Comparison of ENCODE assay signal across 8 cellular contexts in the genomic region with DNA sequence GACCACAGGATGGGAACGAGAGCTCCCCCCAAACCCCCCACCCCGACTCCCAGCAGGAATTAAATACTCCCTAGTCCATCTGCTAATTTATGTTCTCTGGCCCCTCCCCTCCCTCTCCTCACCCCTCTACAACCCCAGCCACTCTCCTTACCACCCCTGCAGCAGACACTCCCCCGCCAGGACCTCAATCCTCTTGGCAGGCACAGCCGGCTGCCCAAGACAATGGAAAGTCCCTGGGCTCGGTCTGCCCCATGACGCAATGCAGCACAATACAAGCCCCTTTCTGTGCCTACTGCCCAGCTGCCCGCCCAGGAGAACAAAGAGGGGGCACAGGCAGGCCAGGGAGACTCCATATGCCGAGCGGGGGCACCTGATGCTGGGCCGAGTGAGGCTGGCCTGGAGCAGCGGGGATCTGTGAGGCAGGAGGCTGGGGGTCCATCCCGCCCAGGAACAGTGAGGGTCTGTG. TPM values are rescaled to one million over a fixed set of nuclear protein-coding genes. Genes with fewer than 3 reads are reported as not detected.
DNase-seq lines count a peak whose midpoint lies in the region; ATAC-seq, FAIRE-seq and TF ChIP-seq lines count a peak whose summit lies in the region.

No MANE protein-coding gene starts in this region.

- H3K27ac ChIP-seq in GM23338 (ENCODE audit: low read depth) (peak overlapping the region; percentile 94), pancreas (peak overlapping the region in 2 of 4 donors; percentile 63 to 68)

- H3K27me3 ChIP-seq in GM23338 (ENCODE audit: insufficient read depth) (no peaks in the 10 kb centered on the region), pancreas (no peaks in the 10 kb centered on the region)

- peak; percentile 73 for ATAC-seq in GM23338
- peak; percentile 51 to 83 (median 78) for ATAC-seq in pancreas

- peak overlapping the region; percentile 52 for H3K4me2 ChIP-seq in GM23338

- H3K79me2 ChIP-seq in GM23338 (replicated peaks; ENCODE audit: insufficient read depth) = no peaks in the 10 kb centered on the region

- H3K4me1 Mint-ChIP-seq in GM23338 = peaks cover 49% of the 10 kb centered on the region
- H3K4me1 Mint-ChIP-seq in glutamatergic neuron (ENCODE audit: low read depth, unreplicated experiment) = peaks cover 40% of the 10 kb centered on the region
- H3K4me1 Mint-ChIP-seq in T-helper 2 cell treated with Interferon-gamma antibody and Interleukin-4, amounts not matched to agents 5 μg/mL and 100 μg/mL, for 36 hours (ENCODE audit: low read depth) = peaks cover 3% of the 10 kb centered on the region
- peaks cover 38% of the 10 kb centered on the region for H3K4me1 Mint-ChIP-seq in HFFc6 (ENCODE audit: low read depth)
- H3K4me1 Mint-ChIP-seq in activated CD4-positive, alpha-beta memory T cell treated with anti-CD3 and anti-CD28 coated beads, Interleukin-2, amount 10 ng/mL, durations not matched to agents 7 days and 5 days = peaks cover 6% of the 10 kb centered on the region

- H4K20me1 ChIP-seq in GM23338 (replicated peaks; ENCODE audit: insufficient read depth) = no peaks in the 10 kb centered on the region

- H3K9me3 Mint-ChIP-seq in GM23338 (no peaks in the 10 kb centered on the region), glutamatergic neuron (ENCODE audit: unreplicated experiment) (peaks cover 14% of the 10 kb centered on the region), HFFc6 (no peaks in the 10 kb centered on the region)
- H3K9me3 Mint-ChIP-seq in T-helper 2 cell treated with Interferon-gamma antibody and Interleukin-4, amounts not matched to agents 5 μg/mL and 100 μg/mL, for 36 hours = no peaks in the 10 kb centered on the region
- H3K9me3 Mint-ChIP-seq in activated CD4-positive, alpha-beta memory T cell treated with anti-CD3 and anti-CD28 coated beads, Interleukin-2, amount 10 ng/mL, durations not matched to agents 7 days and 5 days = no peaks in the 10 kb centered on the region

- H3K36me3 ChIP-seq in GM23338 (ENCODE audit: insufficient read depth) (no peaks in the 10 kb centered on the region), pancreas (no peaks in the 10 kb centered on the region)

- DNase-seq in GM23338 (ENCODE audit: low spot score) (peak; percentile 89), T1000 (lab: John Stamatoyannopoulos, UW) (peak; percentile 25), glutamatergic neuron (peak; percentile 80), pancreas (peak in 4 of 6 donors; percentile 44 to 65 (median 55)), HFFc6 (no peak), HuH-7.5 (ENCODE audit: low spot score) (no peak)
- no peak for DNase-seq in T-helper 2 cell treated with Interferon-gamma antibody and Interleukin-4, amounts not matched to agents 5 μg/mL and 100 μg/mL, for 36 hours (ENCODE audit: low spot score)
- DNase-seq in activated CD4-positive, alpha-beta memory T cell treated with anti-CD3 and anti-CD28 coated beads, Interleukin-2, amount 10 ng/mL, durations not matched to agents 7 days and 5 days = no peak

- H3K36me3 Mint-ChIP-seq in GM23338 (ENCODE audit: low read depth) (no peaks in the 10 kb centered on the region), glutamatergic neuron (ENCODE audit: unreplicated experiment) (no peaks in the 10 kb centered on the region), HFFc6 (ENCODE audit: low read depth) (no peaks in the 10 kb centered on the region)
- no peaks in the 10 kb centered on the region for H3K36me3 Mint-ChIP-seq in T-helper 2 cell treated with Interferon-gamma antibody and Interleukin-4, amounts not matched to agents 5 μg/mL and 100 μg/mL, for 36 hours (ENCODE audit: low read depth)
- no peaks in the 10 kb centered on the region for H3K36me3 Mint-ChIP-seq in activated CD4-positive, alpha-beta memory T cell treated with anti-CD3 and anti-CD28 coated beads, Interleukin-2, amount 10 ng/mL, durations not matched to agents 7 days and 5 days (ENCODE audit: low read depth)

- FAIRE-seq in pancreas (lab: Jason Lieb, UNC) = no peak

- POLR2A ChIA-PET in activated CD4-positive, alpha-beta memory T cell treated with anti-CD3 and anti-CD28 coated beads, Interleukin-2, amount 10 ng/mL, durations not matched to agents 7 days and 5 days (lab: Charles Lee) = no interaction called here

- intact Hi-C loops in pancreas (cut with DNase I) = no loop called here

- H3K4me3 Mint-ChIP-seq in GM23338 = peak overlapping the region; percentile 42; the same call in 2 of the 3 replicates
- peak overlapping the region; percentile 59 for H3K4me3 Mint-ChIP-seq in glutamatergic neuron (ENCODE audit: unreplicated experiment)
- H3K4me3 Mint-ChIP-seq in T-helper 2 cell treated with Interferon-gamma antibody and Interleukin-4, amounts not matched to agents 5 μg/mL and 100 μg/mL, for 36 hours = no peak overlapping the region
- no peak overlapping the region for H3K4me3 Mint-ChIP-seq in HFFc6
- no peak overlapping the region for H3K4me3 Mint-ChIP-seq in activated CD4-positive, alpha-beta memory T cell treated with anti-CD3 and anti-CD28 coated beads, Interleukin-2, amount 10 ng/mL, durations not matched to agents 7 days and 5 days

- H3K4me3 ChIP-seq in GM23338 = peak overlapping the region; percentile 34; the same call in 1 of the 2 replicates
- H3K4me3 ChIP-seq in pancreas = no peak overlapping the region

- 64 to 70% methylated on average over 12 of the region's 12 CpGs for WGBS in pancreas, 2 donors

- H3K9me3 ChIP-seq in pancreas = no peaks in the 10 kb centered on the region

- peaks cover 11% of the 10 kb centered on the region for H3K27me3 Mint-ChIP-seq in GM23338 (ENCODE audit: insufficient read depth, low read depth, poor library complexity)
- peaks cover 17% of the 10 kb centered on the region for H3K27me3 Mint-ChIP-seq in glutamatergic neuron (ENCODE audit: unreplicated experiment)
- H3K27me3 Mint-ChIP-seq in T-helper 2 cell treated with Interferon-gamma antibody and Interleukin-4, amounts not matched to agents 5 μg/mL and 100 μg/mL, for 36 hours (ENCODE audit: low read depth) = no peaks in the 10 kb centered on the region
- peaks cover 3% of the 10 kb centered on the region for H3K27me3 Mint-ChIP-seq in HFFc6 (ENCODE audit: insufficient read depth)
- H3K27me3 Mint-ChIP-seq in activated CD4-positive, alpha-beta memory T cell treated with anti-CD3 and anti-CD28 coated beads, Interleukin-2, amount 10 ng/mL, durations not matched to agents 7 days and 5 days = no peaks in the 10 kb centered on the region

- H3K27ac Mint-ChIP-seq in GM23338 (peak overlapping the region; percentile 95), glutamatergic neuron (ENCODE audit: unreplicated experiment) (peak overlapping the region; percentile 98), HFFc6 (no peak overlapping the region)
- no peak overlapping the region for H3K27ac Mint-ChIP-seq in T-helper 2 cell treated with Interferon-gamma antibody and Interleukin-4, amounts not matched to agents 5 μg/mL and 100 μg/mL, for 36 hours
- no peak overlapping the region for H3K27ac Mint-ChIP-seq in activated CD4-positive, alpha-beta memory T cell treated with anti-CD3 and anti-CD28 coated beads, Interleukin-2, amount 10 ng/mL, durations not matched to agents 7 days and 5 days

- H3K4me1 ChIP-seq in GM23338 (ENCODE audit: insufficient read depth) (peaks cover 35% of the 10 kb centered on the region), pancreas (peaks cover 0 to 3% (median 0%) of the 10 kb centered on the region in 3 donors)

- CTCF ChIA-PET in activated CD4-positive, alpha-beta memory T cell treated with anti-CD3 and anti-CD28 coated beads, Interleukin-2, amount 10 ng/mL, durations not matched to agents 7 days and 5 days (lab: Charles Lee) = no interaction called here

- H3K9me2 ChIP-seq in GM23338 (ENCODE audit: insufficient read depth) = no peaks in the 10 kb centered on the region

- H2AFZ ChIP-seq in GM23338 = peak overlapping the region; percentile 63; the same call in 1 of the 2 replicates

- TF ChIP-seq CTCF in GM23338 (conservative IDR thresholded peaks at IDR 0.05; ENCODE audit: low read depth in 2 of 2) (no peak), glutamatergic neuron (IDR thresholded peaks at IDR 0.05; ENCODE audit: partially characterized antibody, unreplicated experiment) (no peak), pancreas (IDR thresholded peaks at IDR 0.05) (no peak), HFFc6 (IDR thresholded peaks at IDR 0.05) (no peak)

- peaks cover 10% of the 10 kb centered on the region for H3F3A ChIP-seq in GM23338 (replicated peaks; ENCODE audit: low read depth)

TF ChIP-seq in GM23338, 12 proteins besides CTCF, POLR2A, EP300 and RAD21:
- TF ChIP-seq ZNF331 (CRISPR knock-in tag; IDR thresholded peaks at IDR 0.05; ENCODE audit: low read depth) = no peak
- no peak for TF ChIP-seq ZNF114 (CRISPR knock-in tag; IDR thresholded peaks at IDR 0.05)
- 0 out of 2 replicates have a peak, but pooled peaks have one; percentile 25 for TF ChIP-seq POLR2AphosphoS5 (IDR thresholded peaks at IDR 0.05; ENCODE audit: low read depth)
- no peak for TF ChIP-seq STAT1 (IDR thresholded peaks at IDR 0.05; ENCODE audit: unreplicated experiment)
TF ChIP-seq in GM23338: peak in this region for 1.

RNA-seq across cellular contexts. Expression of a gene that starts 30.3 kb away (rescaled TPM):
- 16.2 and 19.9 TPM in 2 replicates for total RNA-seq in GM23338 (2014; rRNA removed; shearing (Covaris generic))
- polyA plus RNA-seq in GM23338 (2016; fragmentation: Nextera tagmentation; extraction: Ambion mirVana) (4.1 and 4.4 TPM in 2 replicates), pancreas (10 to 100 TPM; 24.2 to 28.9 TPM)
- total RNA-seq in glutamatergic neuron (ENCODE audit: unreplicated experiment) (124 TPM), pancreas (10 to 100 TPM; 43.2 to 56.2 (median 46.9) TPM)
- total RNA-seq in HFFc6 (2021; fragmentation: NEBNext Ultra II Directional; extraction: Animal tissue kit (Norgen Biotek cat#: 25700)) = 10 to 100 TPM; 18.1 to 27.8 (median 25.9) TPM
- total RNA-seq in activated CD4-positive, alpha-beta memory T cell treated with anti-CD3 and anti-CD28 coated beads, Interleukin-2, amount 10 ng/mL, durations not matched to agents 7 days and 5 days = 1 to 10 TPM; 3.6 to 3.8 TPM

Comparison
In these comparisons a context has a peak if more than half of its experiments do, and no peak if none do; other contexts are left out.
1. DNase-seq: peak in GM23338 (single experiment), T1000 (single experiment), glutamatergic neuron (single experiment) and pancreas (4 of 6); none in T-helper 2 cell treated with Interferon-gamma antibody and Interleukin-4, amounts not matched to agents 5 μg/mL and 100 μg/mL, for 36 hours (single experiment), HFFc6 (single experiment), HuH-7.5 (single experiment) and activated CD4-positive, alpha-beta memory T cell treated with anti-CD3 and anti-CD28 coated beads, Interleukin-2, amount 10 ng/mL, durations not matched to agents 7 days and 5 days (single experiment).
2. H3K27ac Mint-ChIP-seq: peak in GM23338 (single experiment) and glutamatergic neuron (single experiment); none in T-helper 2 cell treated with Interferon-gamma antibody and Interleukin-4, amounts not matched to agents 5 μg/mL and 100 μg/mL, for 36 hours (single experiment), HFFc6 (single experiment) and activated CD4-positive, alpha-beta memory T cell treated with anti-CD3 and anti-CD28 coated beads, Interleukin-2, amount 10 ng/mL, durations not matched to agents 7 days and 5 days (single experiment).
3. H3K4me3 Mint-ChIP-seq: peak in GM23338 (single experiment) and glutamatergic neuron (single experiment); none in T-helper 2 cell treated with Interferon-gamma antibody and Interleukin-4, amounts not matched to agents 5 μg/mL and 100 μg/mL, for 36 hours (single experiment), HFFc6 (single experiment) and activated CD4-positive, alpha-beta memory T cell treated with anti-CD3 and anti-CD28 coated beads, Interleukin-2, amount 10 ng/mL, durations not matched to agents 7 days and 5 days (single experiment).